Comparison of ENCODE assay signal across 21 cellular contexts in the genomic region with DNA sequence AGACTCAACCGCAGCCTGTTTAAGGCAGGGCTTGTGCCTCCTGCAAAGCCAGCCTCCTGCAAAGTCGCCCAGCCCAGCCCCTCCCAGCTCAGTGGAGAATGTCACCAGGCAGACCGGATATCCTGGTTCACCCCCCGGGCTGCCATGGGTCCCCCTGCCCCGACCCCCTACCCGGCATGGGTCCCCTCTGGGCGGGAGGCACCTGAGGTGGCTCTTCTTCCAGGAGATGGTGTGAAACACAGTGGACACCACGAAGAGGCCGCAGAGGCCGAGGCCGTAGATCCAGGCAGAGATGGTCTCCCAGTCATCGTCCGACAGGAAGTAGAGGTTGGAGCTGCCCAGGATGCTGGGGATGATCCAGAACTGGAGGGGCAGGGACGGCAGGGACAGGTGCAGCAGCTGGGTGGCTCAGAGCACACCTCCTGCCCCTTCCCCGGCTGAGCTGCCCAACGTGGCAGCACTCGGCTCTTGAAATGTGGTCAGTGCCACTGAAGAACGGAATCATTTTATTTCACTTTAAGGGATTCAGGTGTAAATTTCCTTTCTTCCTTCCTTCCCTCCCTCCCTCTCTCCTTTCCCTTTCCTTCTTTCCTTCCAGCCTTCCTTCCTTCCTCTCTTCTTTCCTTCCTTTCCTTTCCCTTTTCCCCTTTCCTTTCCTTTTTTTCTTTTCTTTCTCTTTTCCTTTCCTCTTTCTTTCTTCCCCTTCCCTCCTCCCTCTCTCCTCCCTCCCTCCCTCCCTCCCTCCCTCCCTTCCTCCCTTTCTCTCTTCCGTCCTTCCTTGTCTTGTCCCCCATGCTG. TPM values are rescaled to one million over a fixed set of nuclear protein-coding genes. Genes with fewer than 3 reads are reported as not detected.
DNase-seq lines count a peak whose midpoint lies in the region; ATAC-seq, FAIRE-seq and TF ChIP-seq lines count a peak whose summit lies in the region.
"Had no signal": no experiment of that assay in that cellular context is flagged by ENCODE, and none has a peak within 500 bp of the region (broad histone marks: within the 10 kb centered on the region; RNA-seq: fewer than 3 reads in every experiment).

No MANE protein-coding gene starts in this region.

- peak overlapping the region in 1 of 2 experiments; percentile 71; a peak in 2 of 4 replicates for H3K9ac ChIP-seq in K562 (ENCODE audit: insufficient read depth in 1 of 2, low read depth in 2 of 2, low read length in 2 of 2)
- H3K9ac ChIP-seq: BLaER1 had no signal

- intact Hi-C loops in K562 (cut with micrococcal nuclease): no loop called here

- WGBS in K562 (ENCODE audit: insufficient coverage, low coverage, missing lambda C conversion rate): 2% methylated on average over 15 of the region's 19 CpGs

- no peaks in the 10 kb centered on the region for H4K20me1 ChIP-seq in K562 (replicated peaks; ENCODE audit: control insufficient read depth, insufficient read depth, low read length)
- H4K20me1 ChIP-seq: BLaER1 had no signal

- H3K9me1 ChIP-seq in K562 (ENCODE audit: control insufficient read depth, insufficient read depth, low read length): no peaks in the 10 kb centered on the region

- no peak for TF ChIP-seq EP300 in K562 (IDR thresholded peaks at IDR 0.05; ENCODE audit: low read length)

- FAIRE-seq in K562 (lab: Jason Lieb, UNC): no peak
- FAIRE-seq in urothelium cell line (lab: Jason Lieb, UNC): peak; percentile 62
- FAIRE-seq: G401.6, GM12891, GM18507, H54 had no signal

- no peak overlapping the region for H3K4me2 ChIP-seq in K562 (ENCODE audit: insufficient read depth, low read length)
- H3K4me2 ChIP-seq: BLaER1, GM23338 had no signal

- TF ChIP-seq POLR2A in K562 (conservative IDR thresholded peaks at IDR 0.05): no peak

- H3K4me1 ChIP-seq in HEK293 (ENCODE audit: control insufficient read depth, insufficient read depth, low read length) (no peaks in the 10 kb centered on the region), K562 (replicated peaks in 1 of 2; ENCODE audit: control insufficient read depth in 2 of 2, insufficient read depth in 2 of 2, low read length in 2 of 2) (peaks cover 0 to 4% of the 10 kb centered on the region in 2 experiments; a peak in 1 of 5 replicates), right atrium auricular region (no peaks in the 10 kb centered on the region)

- H2AFZ ChIP-seq in K562 (ENCODE audit: low read depth, low read length): peak overlapping the region; percentile 51; the same call in 1 of the 2 replicates
- H2AFZ ChIP-seq: GM23338 had no signal

- H3K27me3 ChIP-seq in K562 (ENCODE audit: control insufficient read depth in 2 of 2, insufficient read depth in 2 of 2, low read length in 2 of 2) (peaks cover 20 to 67% of the 10 kb centered on the region in 2 experiments; a peak in 4 of 5 replicates), right atrium auricular region (no peaks in the 10 kb centered on the region)
- H3K27me3 ChIP-seq: BLaER1 had no signal

- ATAC-seq in K562 (no peak; the same call in 2 of the 3 replicates), HG03108 (IDR thresholded peaks at IDR 0.05; ENCODE audit: unreplicated experiment) (no peak), GM18498 (IDR thresholded peaks at IDR 0.05; ENCODE audit: unreplicated experiment) (no peak)
- ATAC-seq: GM23338 had no signal

- in situ Hi-C loops in K562 (cut with MboI): no loop called here

- H3K27ac ChIP-seq in HEK293 (ENCODE audit: extremely low read depth, low read depth, low read length) (no peak overlapping the region), K562 (ENCODE audit: extremely low read depth, low read depth, low read length) (no peak overlapping the region), right atrium auricular region (no peak overlapping the region)
- H3K27ac ChIP-seq: BLaER1 had no signal

- TF ChIP-seq CTCF in HEK293 (tag by site-specific recombination; IDR thresholded peaks at IDR 0.05) (no peak), K562 (IDR thresholded peaks at IDR 0.05 in 2 of 3, conservative IDR thresholded peaks at IDR 0.05 in 1 of 3; ENCODE audit: insufficient read depth in 2 of 3, low read depth in 1 of 3, low read length in 3 of 3) (no peak), right atrium auricular region (IDR thresholded peaks at IDR 0.05) (no peak)

- CTCF ChIA-PET in HEK293 (lab: Yijun Ruan, JAX) (no interaction called here), K562 (lab: Yijun Ruan, JAX; ENCODE audit: low intra/inter-chr PET ratio) (no interaction called here)

- POLR2A ChIA-PET in HEK293 (lab: Yijun Ruan, JAX): no interaction called here
- POLR2A ChIA-PET in K562 (lab: Yijun Ruan, JAX): interaction anchor here (0.6 kb wide), 1 partner anchor 289 kb away, joined by 5 read pairs; no protein-coding TSS in a partner anchor

- no peaks in the 10 kb centered on the region for H3K9me3 ChIP-seq in HEK293 (ENCODE audit: control insufficient read depth, insufficient read depth, low read depth, low read length)
- peaks cover 4% of the 10 kb centered on the region; the same call in 1 of the 2 replicates for H3K9me3 ChIP-seq in K562 (replicated peaks; ENCODE audit: control insufficient read depth, insufficient read depth, low read depth, low read length)
- H3K9me3 ChIP-seq in right atrium auricular region: peaks cover 0 to 6% of the 10 kb centered on the region in 2 donors

- H3K36me3 ChIP-seq in HEK293 (ENCODE audit: control insufficient read depth in 2 of 2, insufficient read depth in 1 of 2, low read length in 2 of 2) (no peaks in the 10 kb centered on the region), K562 (ENCODE audit: control insufficient read depth, insufficient read depth, low read length) (no peaks in the 10 kb centered on the region), right atrium auricular region (no peaks in the 10 kb centered on the region)
- H3K36me3 ChIP-seq: BLaER1 had no signal

- H3K4me3 ChIP-seq in HEK293 (ENCODE audit: low read depth, low read length) (no peak overlapping the region), K562 (peak overlapping the region; percentile 24; the same call in 1 of the 2 replicates), right atrium auricular region (no peak overlapping the region)
- H3K4me3 ChIP-seq: BLaER1, GM23338 had no signal

- BruUV-seq in K562 (replicated peaks; lab: Mats Ljungman, UMichigan): no TSS peak

- no peaks in the 10 kb centered on the region for H3K79me2 ChIP-seq in K562 (ENCODE audit: control insufficient read depth, insufficient read depth, low read length)

- TF ChIP-seq RAD21 in K562 (CRISPR knock-in tag; conservative IDR thresholded peaks at IDR 0.05 in 1 of 2, IDR thresholded peaks at IDR 0.05 in 1 of 2): no peak

- DNase-seq in COLO668 (lab: John Stamatoyannopoulos, UW; ENCODE audit: unreplicated experiment): peak; percentile 35
- DNase-seq in K562 (ENCODE audit: extremely low read depth in 1 of 4, low spot score in 3 of 4): peak in 2 of 4 experiments; percentile 9 to 12
- no peak for DNase-seq in urothelium cell line (ENCODE audit: low spot score)
- no peak for DNase-seq in right atrium auricular region (ENCODE audit: low spot score)
- DNase-seq: 8988T; Calu3; CD4-positive, alpha-beta memory T cell; HCEC 1CT; HFFc6 had no signal

RNA-seq across cellular contexts. Expression of a gene that starts 36.7 kb away (rescaled TPM):
- total RNA-seq in K562 (2011; cell fraction: chromatin; rRNA removed; ENCODE audit: low replicate concordance): 6.8 and 17.5 TPM in 2 replicates
- total RNA-seq in K562 (2011; cell fraction: nucleolus; rRNA removed): 12.3 and 13.3 TPM in 2 replicates
- total RNA-seq in K562 (2011; cell fraction: nucleoplasm; rRNA removed): 6.7 and 8.8 TPM in 2 replicates
- total RNA-seq in K562 (2014; rRNA removed): 4.6 and 4.8 TPM in 2 replicates
- total RNA-seq in K562 (2014; rRNA removed; fragmentation: Illumina TruSeq; extraction: Trizol): 0.25 and 0.48 TPM in 2 replicates
- 0.91 and 1.4 TPM in 2 replicates for total RNA-seq in K562 (2015; rRNA removed; fragmentation: Illumina TruSeq; extraction: Trizol)
- total RNA-seq in K562 (2021): 8.1 and 8.6 TPM in 2 replicates
- polyA plus RNA-seq in K562 (2011; rRNA removed): 2.4 and 2.7 TPM in 2 replicates
- polyA plus RNA-seq in K562 (2011; cell fraction: cytosol; rRNA removed): 3.6 and 9.7 TPM in 2 replicates
- 4.8 and 9.7 TPM in 2 replicates for polyA plus RNA-seq in K562 (2011; cell fraction: nucleus; rRNA removed)
- 2.4 and 5.2 TPM in 2 replicates for polyA plus RNA-seq in K562 (2012)
- 1.4 and 2.2 TPM in 2 replicates for polyA plus RNA-seq in K562 (2014; fragmentation: Illumina TruSeq; extraction: Trizol)
- under 1 TPM in 1 of 2 experiments, not detected in 1; 0.06 TPM for polyA plus RNA-seq in K562 (2014; fragmentation: Nextera tagmentation; extraction: Ambion mirVana)
- 4.2 and 5.4 TPM in 2 replicates for polyA plus RNA-seq in K562 (2014; rRNA removed)
- polyA minus RNA-seq in K562 (2011; rRNA and poly(A)+ RNA removed): 1.0 and 3.2 TPM in 2 replicates
- polyA minus RNA-seq in K562 (2011; cell fraction: cytosol; rRNA and poly(A)+ RNA removed): 2.8 and 4.6 TPM in 2 replicates
- polyA minus RNA-seq in K562 (2011; cell fraction: nucleus; rRNA and poly(A)+ RNA removed): 3.5 and 5.3 TPM in 2 replicates
- 10 to 100 TPM in 1 of 2 donors, 1 to 10 TPM in 1; 7.7 to 16.0 TPM for total RNA-seq in right atrium auricular region
- total RNA-seq: CD4-positive, alpha-beta memory T cell had no signal
- polyA plus RNA-seq: CD14-positive monocyte; CD4-positive, alpha-beta memory T cell had no signal

RNA-seq across cellular contexts. Expression of a gene that starts 38.8 kb away (rescaled TPM):
- total RNA-seq in K562 (2011; cell fraction: chromatin; rRNA removed; ENCODE audit: low replicate concordance): not detected in 2 replicates
- not detected in 2 replicates for total RNA-seq in K562 (2011; cell fraction: nucleolus; rRNA removed)
- total RNA-seq in K562 (2011; cell fraction: nucleoplasm; rRNA removed): not detected in 2 replicates
- total RNA-seq in K562 (2014; rRNA removed) (0.20 TPM in 1 of 2 replicates, not detected in the other), K562 (2014; rRNA removed; fragmentation: Illumina TruSeq; extraction: Trizol) (not detected in 2 replicates), K562 (2015; rRNA removed; fragmentation: Illumina TruSeq; extraction: Trizol) (not detected in 2 replicates), K562 (2021) (not detected in 2 replicates), right atrium auricular region (under 1 TPM in 1 of 2 donors, not detected in 1; 0.19 TPM)
- polyA plus RNA-seq in K562 (2011; rRNA removed) (not detected in 2 replicates), K562 (2014; fragmentation: Illumina TruSeq; extraction: Trizol) (not detected in 2 replicates), K562 (2014; fragmentation: Nextera tagmentation; extraction: Ambion mirVana) (not detected), K562 (2014; rRNA removed) (not detected in 2 replicates)
- not detected in 2 replicates for polyA plus RNA-seq in K562 (2011; cell fraction: cytosol; rRNA removed)
- not detected in 2 replicates for polyA plus RNA-seq in K562 (2011; cell fraction: nucleus; rRNA removed)
- polyA plus RNA-seq in K562 (2012): not detected in 2 replicates
- not detected in 2 replicates for polyA minus RNA-seq in K562 (2011; rRNA and poly(A)+ RNA removed)
- polyA minus RNA-seq in K562 (2011; cell fraction: cytosol; rRNA and poly(A)+ RNA removed): not detected in 2 replicates
- polyA minus RNA-seq in K562 (2011; cell fraction: nucleus; rRNA and poly(A)+ RNA removed): not detected in 2 replicates
- total RNA-seq: A673; Calu3; CD4-positive, alpha-beta memory T cell; HFFc6 had no signal
- polyA plus RNA-seq: AG04450; CD14-positive monocyte; CD4-positive, alpha-beta memory T cell had no signal

RNA-seq across cellular contexts. Expression of a gene that starts 58.3 kb away (rescaled TPM):
- 2.8 and 9.8 TPM in 2 replicates for total RNA-seq in K562 (2011; cell fraction: chromatin; rRNA removed; ENCODE audit: low replicate concordance)
- 1.0 and 1.3 TPM in 2 replicates for total RNA-seq in K562 (2011; cell fraction: nucleolus; rRNA removed)
- 2.3 and 2.8 TPM in 2 replicates for total RNA-seq in K562 (2011; cell fraction: nucleoplasm; rRNA removed)
- total RNA-seq in K562 (2014; rRNA removed): 0.12 TPM in 1 of 2 replicates, not detected in the other
- 0.26 and 0.33 TPM in 2 replicates for total RNA-seq in K562 (2014; rRNA removed; fragmentation: Illumina TruSeq; extraction: Trizol)
- 0.23 and 0.29 TPM in 2 replicates for total RNA-seq in K562 (2015; rRNA removed; fragmentation: Illumina TruSeq; extraction: Trizol)
- total RNA-seq in K562 (2021): 0.16 and 0.25 TPM in 2 replicates
- polyA plus RNA-seq in K562 (2011; rRNA removed): 0.01 and 0.04 TPM in 2 replicates
- polyA plus RNA-seq in K562 (2011; cell fraction: cytosol; rRNA removed): not detected in 2 replicates
- polyA plus RNA-seq in K562 (2011; cell fraction: nucleus; rRNA removed): 0.16 and 0.20 TPM in 2 replicates
- polyA plus RNA-seq in K562 (2012): 0.03 TPM in 1 of 2 replicates, not detected in the other
- polyA plus RNA-seq in K562 (2014; fragmentation: Illumina TruSeq; extraction: Trizol): not detected in 2 replicates
- polyA plus RNA-seq in K562 (2014; fragmentation: Nextera tagmentation; extraction: Ambion mirVana): not detected
- polyA plus RNA-seq in K562 (2014; rRNA removed): 0.05 TPM in 1 of 2 replicates, not detected in the other
- polyA minus RNA-seq in K562 (2011; rRNA and poly(A)+ RNA removed): 0.81 and 0.99 TPM in 2 replicates
- polyA minus RNA-seq in K562 (2011; cell fraction: cytosol; rRNA and poly(A)+ RNA removed): not detected in 2 replicates
- 0.94 and 1.6 TPM in 2 replicates for polyA minus RNA-seq in K562 (2011; cell fraction: nucleus; rRNA and poly(A)+ RNA removed)
- under 1 TPM; 0.11 to 0.28 TPM for total RNA-seq in right atrium auricular region
- total RNA-seq: CD4-positive, alpha-beta memory T cell; HFFc6 had no signal
- polyA plus RNA-seq: AG04450; CD14-positive monocyte; CD4-positive, alpha-beta memory T cell had no signal
